Comparison of ENCODE assay signal across 13 cellular contexts in the genomic region with DNA sequence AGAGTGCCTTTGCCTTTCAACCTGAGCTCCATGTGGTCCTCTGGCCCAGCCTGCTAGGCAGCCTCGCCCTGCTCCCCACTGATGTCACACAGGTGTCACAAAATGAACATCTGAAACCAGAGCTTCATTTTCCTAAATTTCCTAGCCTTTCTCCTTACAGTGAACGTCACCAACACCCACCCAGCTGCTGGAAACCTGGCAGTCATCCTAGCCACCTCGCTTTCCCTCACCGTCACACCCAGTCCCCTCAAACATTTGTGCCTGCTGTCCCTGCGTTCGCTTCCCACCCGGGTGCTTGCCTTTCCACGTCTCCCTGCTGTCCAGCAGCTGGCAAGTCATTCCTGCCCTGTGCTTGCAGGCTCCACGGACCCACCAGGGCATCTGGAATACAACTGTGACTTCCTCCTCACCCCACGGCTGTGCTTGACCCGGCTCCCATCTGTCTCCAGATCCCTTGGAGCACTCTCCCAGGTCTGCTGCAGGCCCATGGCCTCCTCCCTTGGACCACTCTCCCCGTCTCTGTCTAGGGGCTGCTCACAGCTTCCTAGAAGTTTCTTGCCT. TPM values are rescaled to one million over a fixed set of nuclear protein-coding genes. Genes with fewer than 3 reads are reported as not detected.
DNase-seq lines count a peak whose midpoint lies in the region; ATAC-seq and TF ChIP-seq lines count a peak whose summit lies in the region.
"Had no signal": no experiment of that assay in that cellular context is flagged by ENCODE, and none has a peak within 500 bp of the region (broad histone marks: within the 10 kb centered on the region; RNA-seq: fewer than 3 reads in every experiment).

No MANE protein-coding gene starts in this region.

- no peak overlapping the region for H4K8ac ChIP-seq in H9 (replicated peaks; ENCODE audit: insufficient read length, low read depth, low read length)

- H3K4me1 Mint-ChIP-seq in H9 (peaks cover 2 to 14% of the 10 kb centered on the region in 2 experiments; a peak in 1 of 4 replicates), naive B cell (peaks cover 63 to 92% (median 85%) of the 10 kb centered on the region in 3 donors)

- H3T11ph ChIP-seq in H9 (ENCODE audit: low read length), result no peak overlapping the region

- H2BK20ac ChIP-seq in H9 (ENCODE audit: low read depth, low read length, poor library complexity, severe bottlenecking), result no peak overlapping the region

- H3K79me2 ChIP-seq in H9 (ENCODE audit: insufficient read depth, low read length), result no peaks in the 10 kb centered on the region

- peak overlapping the region; percentile 26; the same call in 1 of the 2 replicates for H3K4me2 ChIP-seq in BLaER1
- no peak overlapping the region for H3K4me2 ChIP-seq in H9 (ENCODE audit: insufficient read depth, insufficient read length, low read length)

- no peak overlapping the region for H2AFZ ChIP-seq in H9 (ENCODE audit: low read length)

- peaks cover 99% of the 10 kb centered on the region for H3K4me1 ChIP-seq in BLaER1
- H3K4me1 ChIP-seq in H9 (ENCODE audit: insufficient read depth, low read length), result no peaks in the 10 kb centered on the region

- H3K9me3 ChIP-seq in BLaER1 (no peaks in the 10 kb centered on the region), H9 (ENCODE audit: control insufficient read depth, low read depth, low read length) (no peaks in the 10 kb centered on the region), WERI-Rb-1 (ENCODE audit: severe bottlenecking) (no peaks in the 10 kb centered on the region)

- WGBS in H9 (ENCODE audit: extremely low coverage, insufficient read length, low lambda C conversion rate), result no CpG with 5 or more reads among the region's 12 CpGs

- H3K4me3 Mint-ChIP-seq in H9 (no peak overlapping the region), naive B cell (peak overlapping the region in 5 of 8 donors; percentile 46 to 80 (median 66))

- H3K9me3 Mint-ChIP-seq in H9, result no peaks in the 10 kb centered on the region
- H3K9me3 Mint-ChIP-seq in naive B cell, result no peaks in the 10 kb centered on the region

- no peak overlapping the region for H4K91ac ChIP-seq in H9 (ENCODE audit: insufficient read length, low read depth, low read length)

- TF ChIP-seq CTCF in H9 (conservative IDR thresholded peaks at IDR 0.05), result no peak
- no peak for TF ChIP-seq CTCF in WERI-Rb-1 (IDR thresholded peaks at IDR 0.05; ENCODE audit: low read depth, low read length)

- H3K27ac ChIP-seq in BLaER1 (no peak overlapping the region), H9 (ENCODE audit: insufficient read length, low read depth, low read length) (no peak overlapping the region), WERI-Rb-1 (peak overlapping the region; percentile 53; the same call in 1 of the 2 replicates)
- H3K27ac ChIP-seq: HL-60 had no signal

- no peak overlapping the region for H3K9ac ChIP-seq in BLaER1
- H3K9ac ChIP-seq in H9 (ENCODE audit: extremely low read depth, insufficient read length, low read length), result no peak overlapping the region

- no peak overlapping the region for H3K56ac ChIP-seq in H9 (ENCODE audit: insufficient read length, low read depth, low read length)

- H3K27me3 ChIP-seq in BLaER1, result no peaks in the 10 kb centered on the region
- H3K27me3 ChIP-seq in H9 (ENCODE audit: insufficient read depth, low read length), result no peaks in the 10 kb centered on the region; the same call in 1 of the 2 replicates
- no peaks in the 10 kb centered on the region for H3K27me3 ChIP-seq in WERI-Rb-1 (ENCODE audit: insufficient read depth, low read depth, severe bottlenecking)

- ATAC-seq in naive B cell (ENCODE audit: low read depth in 2 of 2) (no peak), HG03196 (IDR thresholded peaks at IDR 0.05; ENCODE audit: unreplicated experiment) (no peak), HG03439 (IDR thresholded peaks at IDR 0.05; ENCODE audit: unreplicated experiment) (no peak)

- H3K27ac Mint-ChIP-seq in H9 (peak overlapping the region in 2 of 3 experiments; percentile 9 to 50; a peak in 2 of 7 replicates), naive B cell (peak overlapping the region; percentile 23 to 91 (median 72))

- H2BK5ac ChIP-seq in H9 (ENCODE audit: insufficient read length, low read length), result no peak overlapping the region

- H2BK15ac ChIP-seq in H9 (ENCODE audit: low read depth, low read length), result no peak overlapping the region

- no peaks in the 10 kb centered on the region for H3K23me2 ChIP-seq in H9 (ENCODE audit: insufficient read length, low read depth, low read length, poor library complexity, severe bottlenecking)

- no peak overlapping the region for H2AK5ac ChIP-seq in H9 (ENCODE audit: insufficient read length, low read length)

- H3K4ac ChIP-seq in H9 (ENCODE audit: low read depth, low read length), result no peak overlapping the region

- H3K36me3 Mint-ChIP-seq in H9 (ENCODE audit: insufficient read depth in 1 of 3, low read depth in 3 of 3) (no peaks in the 10 kb centered on the region), naive B cell (peaks cover 0 to 4% of the 10 kb centered on the region in 2 donors)

- H3K18ac ChIP-seq in H9 (ENCODE audit: insufficient read length, low read depth, low read length), result no peak overlapping the region

- H3K36me3 ChIP-seq in BLaER1 (peaks cover 40% of the 10 kb centered on the region), WERI-Rb-1 (no peaks in the 10 kb centered on the region)

- H4K5ac ChIP-seq in H9 (ENCODE audit: insufficient read length, low read depth, low read length), result no peak overlapping the region

- H3K27me3 Mint-ChIP-seq in H9 (ENCODE audit: low read depth), result no peaks in the 10 kb centered on the region; the same call in none of the 2 replicates
- no peaks in the 10 kb centered on the region for H3K27me3 Mint-ChIP-seq in naive B cell

- DNase-seq in H9, result no peak
- peak; percentile 22 for DNase-seq in WERI-Rb-1
- no peak for DNase-seq in naive B cell
- DNase-seq in CD1c-positive myeloid dendritic cell (ENCODE audit: extremely low spot score), result no peak
- DNase-seq: C1 segment of cervical spinal cord, DMS79, NCI-H446 treated with DMSO at 0.1 percent for 48 hours had no signal

- H3K23ac ChIP-seq in H9 (ENCODE audit: insufficient read length, low read depth, low read length), result no peak overlapping the region

- peaks cover 98% of the 10 kb centered on the region for H4K20me1 ChIP-seq in BLaER1
- no peaks in the 10 kb centered on the region for H4K20me1 ChIP-seq in H9 (ENCODE audit: control insufficient read depth, insufficient read depth, insufficient read length)

- no peak overlapping the region for H2BK12ac ChIP-seq in H9 (ENCODE audit: insufficient read length, low read depth, low read length)

- H3K14ac ChIP-seq in H9 (ENCODE audit: insufficient read depth, low read length), result no peak overlapping the region

- H3K79me1 ChIP-seq in H9 (ENCODE audit: insufficient read depth, low read depth, low read length, poor library complexity, severe bottlenecking), result no peaks in the 10 kb centered on the region

- no peak overlapping the region for H2BK120ac ChIP-seq in H9 (ENCODE audit: low read depth, low read length, poor library complexity, severe bottlenecking)

- no peak overlapping the region for H3K4me3 ChIP-seq in BLaER1
- H3K4me3 ChIP-seq in WERI-Rb-1 (ENCODE audit: low read depth, low read length), result no peak overlapping the region
- H3K4me3 ChIP-seq: GM12878, K562 had no signal

RNA-seq across cellular contexts. Expression of gene ADARB1, which starts 23.5 kb away (rescaled TPM):
- 14.1 and 15.8 TPM in 2 replicates for total RNA-seq in H9 (2021)
- 10 to 100 TPM; 19.9 to 63.5 (median 28.7) TPM for polyA plus RNA-seq in naive B cell (ENCODE audit: low read depth in 6 of 6)

Comparison
In these comparisons a context has a peak if more than half of its experiments do, and no peak if none do; other contexts are left out.
1. H3K4me3 Mint-ChIP-seq: peak in naive B cell (5 of 8); none in H9 (0 of 2).